ENCODE assay signal across 1 cellular context in genomic region chr12:6226002-6226700, GRCh38.
TF ChIP-seq lines count a peak whose summit lies in the region.

No MANE protein-coding gene starts in this region.

TF ChIP-seq in HepG2, 621 proteins besides CTCF, POLR2A, EP300 and RAD21 (continued from another document and continues in another):
- TF ChIP-seq ZFP37 (CRISPR knock-in tag; IDR thresholded peaks at IDR 0.05; ENCODE audit: borderline replicate concordance) (no peak), CBX2 (IDR thresholded peaks at IDR 0.05; ENCODE audit: low read depth, low read length) (no peak), CBX2 (CRISPR knock-in tag; IDR thresholded peaks at IDR 0.05; ENCODE audit: low read depth) (no peak), ZSCAN9 (CRISPR knock-in tag; IDR thresholded peaks at IDR 0.05; ENCODE audit: borderline replicate concordance) (no peak), ZNF10 (CRISPR knock-in tag; IDR thresholded peaks at IDR 0.05; ENCODE audit: borderline replicate concordance, low read depth) (no peak), SP4 (CRISPR knock-in tag; IDR thresholded peaks at IDR 0.05) (no peak), ZNF430 (CRISPR knock-in tag; IDR thresholded peaks at IDR 0.05) (no peak), BRCA1 (CRISPR knock-in tag; IDR thresholded peaks at IDR 0.05) (no peak), PHF5A (CRISPR knock-in tag; IDR thresholded peaks at IDR 0.05; ENCODE audit: low read depth, unreplicated experiment) (peak; percentile 50), TAF15 (IDR thresholded peaks at IDR 0.05; ENCODE audit: low read depth, low read length, poor library complexity, severe bottlenecking) (no peak), ZNF790 (CRISPR knock-in tag; IDR thresholded peaks at IDR 0.05; ENCODE audit: borderline replicate concordance) (no peak), ZNF501 (CRISPR knock-in tag; IDR thresholded peaks at IDR 0.05) (peak; percentile 16; the same call in 1 of the 2 replicates), RFXAP (CRISPR knock-in tag; IDR thresholded peaks at IDR 0.05; ENCODE audit: borderline replicate concordance) (no peak), NFAT5 (CRISPR knock-in tag; IDR thresholded peaks at IDR 0.05) (no peak), AFF4 (CRISPR knock-in tag; IDR thresholded peaks at IDR 0.05) (no peak), ZNF781 (CRISPR knock-in tag; IDR thresholded peaks at IDR 0.05; ENCODE audit: borderline replicate concordance, not compliant biosample characterization) (no peak), SAFB2 (CRISPR knock-in tag; IDR thresholded peaks at IDR 0.05; ENCODE audit: borderline replicate concordance, low read depth) (no peak), ZNF296 (CRISPR knock-in tag; conservative IDR thresholded peaks at IDR 0.05) (no peak), NRL (CRISPR knock-in tag; IDR thresholded peaks at IDR 0.05; ENCODE audit: borderline replicate concordance) (no peak), KDM6A (CRISPR knock-in tag; IDR thresholded peaks at IDR 0.05; ENCODE audit: low read depth) (0 out of 2 replicates have a peak, but pooled peaks have one; percentile 12), TBX3 (IDR thresholded peaks at IDR 0.05; ENCODE audit: borderline replicate concordance) (no peak), KLF9 (CRISPR knock-in tag; IDR thresholded peaks at IDR 0.05; ENCODE audit: low read depth) (no peak), CREBL2 (CRISPR knock-in tag; IDR thresholded peaks at IDR 0.05; ENCODE audit: borderline replicate concordance) (no peak), ZNF720 (CRISPR knock-in tag; IDR thresholded peaks at IDR 0.05) (no peak), RXRB (CRISPR knock-in tag; IDR thresholded peaks at IDR 0.05; ENCODE audit: borderline replicate concordance) (peak; percentile 41; the same call in 1 of the 2 replicates), ZSCAN22 (CRISPR knock-in tag; IDR thresholded peaks at IDR 0.05) (no peak), PTBP1 (IDR thresholded peaks at IDR 0.05; ENCODE audit: low read depth, low read length, poor library complexity, severe bottlenecking) (no peak), FOXP4 (CRISPR knock-in tag; IDR thresholded peaks at IDR 0.05) (peak; percentile 79), TBP (CRISPR knock-in tag; IDR thresholded peaks at IDR 0.05) (no peak), IRF1 (CRISPR knock-in tag; IDR thresholded peaks at IDR 0.05; ENCODE audit: low read depth) (no peak), KMT2A (CRISPR knock-in tag; IDR thresholded peaks at IDR 0.05) (no peak), CHD4 (IDR thresholded peaks at IDR 0.05; ENCODE audit: borderline replicate concordance, low read length) (0 out of 2 replicates have a peak, but pooled peaks have one; percentile 38), PATZ1 (CRISPR knock-in tag; IDR thresholded peaks at IDR 0.05) (no peak; the same call in 1 of the 2 replicates), YEATS4 (CRISPR knock-in tag; IDR thresholded peaks at IDR 0.05; ENCODE audit: borderline replicate concordance) (no peak), KAT7 (CRISPR knock-in tag; IDR thresholded peaks at IDR 0.05; ENCODE audit: borderline replicate concordance) (no peak), ZFP1 (CRISPR knock-in tag; IDR thresholded peaks at IDR 0.05) (peak; percentile 83; the same call in 1 of the 2 replicates), ZNF530 (CRISPR knock-in tag; IDR thresholded peaks at IDR 0.05; ENCODE audit: low read depth) (no peak), ZNF792 (CRISPR knock-in tag; IDR thresholded peaks at IDR 0.05) (0 out of 2 replicates have a peak, but pooled peaks have one; percentile 21), NAIF1 (CRISPR knock-in tag; IDR thresholded peaks at IDR 0.05; ENCODE audit: borderline replicate concordance) (no peak), MIXL1 (CRISPR knock-in tag; IDR thresholded peaks at IDR 0.05) (0 out of 2 replicates have a peak, but pooled peaks have one; percentile 57), ATF7 (IDR thresholded peaks at IDR 0.05) (no peak), ATF7 (CRISPR knock-in tag; IDR thresholded peaks at IDR 0.05) (no peak), NCOA1 (CRISPR knock-in tag; IDR thresholded peaks at IDR 0.05) (no peak), CAMTA2 (CRISPR knock-in tag; IDR thresholded peaks at IDR 0.05; ENCODE audit: borderline replicate concordance) (no peak), NR2F6 (IDR thresholded peaks at IDR 0.05) (no peak), NR2F6 (CRISPR knock-in tag; IDR thresholded peaks at IDR 0.05) (no peak), SIX4 (CRISPR knock-in tag; IDR thresholded peaks at IDR 0.05) (no peak), ZBTB1 (CRISPR knock-in tag; IDR thresholded peaks at IDR 0.05; ENCODE audit: borderline replicate concordance) (no peak), MTA1 (CRISPR knock-in tag; IDR thresholded peaks at IDR 0.05; ENCODE audit: borderline replicate concordance) (0 out of 2 replicates have a peak, but pooled peaks have one; percentile 20), CEBPZ (IDR thresholded peaks at IDR 0.05; ENCODE audit: low read length) (no peak), CHD2 (IDR thresholded peaks at IDR 0.05; ENCODE audit: low read depth, low read length) (no peak), ZNF598 (CRISPR knock-in tag; IDR thresholded peaks at IDR 0.05; ENCODE audit: borderline replicate concordance) (no peak), KDM5A (IDR thresholded peaks at IDR 0.05; ENCODE audit: borderline replicate concordance, low read length) (no peak; the same call in 1 of the 2 replicates), ZBTB42 (CRISPR knock-in tag; IDR thresholded peaks at IDR 0.05) (no peak), MLLT10 (CRISPR knock-in tag; IDR thresholded peaks at IDR 0.05) (no peak), TAF1 (CRISPR knock-in tag; IDR thresholded peaks at IDR 0.05) (no peak), ZBTB8A (CRISPR knock-in tag; IDR thresholded peaks at IDR 0.05; ENCODE audit: borderline replicate concordance, low read depth) (no peak)
